ENCODE assay signal across 1 cellular context in the genomic region with DNA sequence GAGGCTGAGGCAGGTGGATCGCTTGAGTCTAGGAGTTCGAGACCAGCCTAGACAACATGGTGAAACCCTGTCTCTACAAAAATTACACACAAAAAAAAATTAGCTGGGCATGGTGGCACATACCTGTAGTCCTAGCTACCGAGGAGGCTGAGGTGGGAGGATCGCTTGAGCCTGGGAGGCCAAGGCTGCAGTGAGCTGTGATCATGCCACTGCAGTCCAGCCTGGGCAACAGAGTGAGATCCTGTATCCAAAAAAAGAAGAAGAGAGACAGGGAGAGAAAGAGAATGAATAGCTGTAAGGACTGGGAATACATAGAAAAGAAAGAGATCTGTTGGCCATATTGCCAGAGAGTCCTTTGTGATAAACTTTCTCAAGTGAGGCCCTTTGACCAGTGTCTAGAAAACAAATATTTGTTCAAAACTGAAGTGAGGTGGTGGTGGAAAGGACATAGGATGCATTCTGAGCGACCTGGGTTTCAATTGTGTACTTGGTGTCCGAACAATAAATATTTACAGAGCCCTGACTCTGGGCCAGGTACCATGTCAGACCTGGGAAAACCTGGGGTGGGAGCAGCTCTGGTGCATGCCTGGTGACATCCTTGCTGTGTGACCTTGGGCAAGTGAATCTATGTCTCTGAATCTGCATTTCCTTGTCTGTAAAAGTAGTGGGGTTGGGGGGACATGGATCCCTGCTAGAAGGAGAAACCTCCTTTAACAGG.
TF ChIP-seq lines count a peak whose summit lies in the region.

No MANE protein-coding gene starts in this region.

TF ChIP-seq in HepG2, 621 proteins besides CTCF, POLR2A, EP300 and RAD21 (continued from another document and continues in another):
- no peak for TF ChIP-seq ZSCAN20 (CRISPR knock-in tag; IDR thresholded peaks at IDR 0.05; ENCODE audit: borderline replicate concordance)
- peak; percentile 14; the same call in 1 of the 2 replicates for TF ChIP-seq ZNF644 (CRISPR knock-in tag; IDR thresholded peaks at IDR 0.05; ENCODE audit: low read depth)
- no peak for TF ChIP-seq KAT7 (CRISPR knock-in tag; IDR thresholded peaks at IDR 0.05; ENCODE audit: borderline replicate concordance)
- TF ChIP-seq, protein P1, sequence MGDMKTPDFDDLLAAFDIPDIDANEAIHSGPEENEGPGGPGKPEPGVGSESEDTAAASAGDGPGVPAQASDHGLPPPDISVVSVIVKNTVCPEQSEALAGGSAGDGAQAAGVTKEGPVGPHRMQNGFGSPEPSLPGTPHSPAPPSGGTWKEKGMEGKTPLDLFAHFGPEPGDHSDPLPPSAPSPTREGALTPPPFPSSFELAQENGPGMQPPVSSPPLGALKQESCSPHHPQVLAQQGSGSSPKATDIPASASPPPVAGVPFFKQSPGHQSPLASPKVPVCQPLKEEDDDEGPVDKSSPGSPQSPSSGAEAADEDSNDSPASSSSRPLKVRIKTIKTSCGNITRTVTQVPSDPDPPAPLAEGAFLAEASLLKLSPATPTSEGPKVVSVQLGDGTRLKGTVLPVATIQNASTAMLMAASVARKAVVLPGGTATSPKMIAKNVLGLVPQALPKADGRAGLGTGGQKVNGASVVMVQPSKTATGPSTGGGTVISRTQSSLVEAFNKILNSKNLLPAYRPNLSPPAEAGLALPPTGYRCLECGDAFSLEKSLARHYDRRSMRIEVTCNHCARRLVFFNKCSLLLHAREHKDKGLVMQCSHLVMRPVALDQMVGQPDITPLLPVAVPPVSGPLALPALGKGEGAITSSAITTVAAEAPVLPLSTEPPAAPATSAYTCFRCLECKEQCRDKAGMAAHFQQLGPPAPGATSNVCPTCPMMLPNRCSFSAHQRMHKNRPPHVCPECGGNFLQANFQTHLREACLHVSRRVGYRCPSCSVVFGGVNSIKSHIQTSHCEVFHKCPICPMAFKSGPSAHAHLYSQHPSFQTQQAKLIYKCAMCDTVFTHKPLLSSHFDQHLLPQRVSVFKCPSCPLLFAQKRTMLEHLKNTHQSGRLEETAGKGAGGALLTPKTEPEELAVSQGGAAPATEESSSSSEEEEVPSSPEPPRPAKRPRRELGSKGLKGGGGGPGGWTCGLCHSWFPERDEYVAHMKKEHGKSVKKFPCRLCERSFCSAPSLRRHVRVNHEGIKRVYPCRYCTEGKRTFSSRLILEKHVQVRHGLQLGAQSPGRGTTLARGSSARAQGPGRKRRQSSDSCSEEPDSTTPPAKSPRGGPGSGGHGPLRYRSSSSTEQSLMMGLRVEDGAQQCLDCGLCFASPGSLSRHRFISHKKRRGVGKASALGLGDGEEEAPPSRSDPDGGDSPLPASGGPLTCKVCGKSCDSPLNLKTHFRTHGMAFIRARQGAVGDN (CRISPR knock-in tag; IDR thresholded peaks at IDR 0.05) = no peak
- 0 out of 2 replicates have a peak, but pooled peaks have one; percentile 30 for TF ChIP-seq ADNP (CRISPR knock-in tag; IDR thresholded peaks at IDR 0.05)
- TF ChIP-seq ZNF570 (CRISPR knock-in tag; IDR thresholded peaks at IDR 0.05; ENCODE audit: borderline replicate concordance) = no peak
- TF ChIP-seq, protein P2, sequence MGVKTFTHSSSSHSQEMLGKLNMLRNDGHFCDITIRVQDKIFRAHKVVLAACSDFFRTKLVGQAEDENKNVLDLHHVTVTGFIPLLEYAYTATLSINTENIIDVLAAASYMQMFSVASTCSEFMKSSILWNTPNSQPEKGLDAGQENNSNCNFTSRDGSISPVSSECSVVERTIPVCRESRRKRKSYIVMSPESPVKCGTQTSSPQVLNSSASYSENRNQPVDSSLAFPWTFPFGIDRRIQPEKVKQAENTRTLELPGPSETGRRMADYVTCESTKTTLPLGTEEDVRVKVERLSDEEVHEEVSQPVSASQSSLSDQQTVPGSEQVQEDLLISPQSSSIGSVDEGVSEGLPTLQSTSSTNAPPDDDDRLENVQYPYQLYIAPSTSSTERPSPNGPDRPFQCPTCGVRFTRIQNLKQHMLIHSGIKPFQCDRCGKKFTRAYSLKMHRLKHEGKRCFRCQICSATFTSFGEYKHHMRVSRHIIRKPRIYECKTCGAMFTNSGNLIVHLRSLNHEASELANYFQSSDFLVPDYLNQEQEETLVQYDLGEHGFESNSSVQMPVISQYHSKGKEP (CRISPR knock-in tag; IDR thresholded peaks at IDR 0.05) = no peak
- TF ChIP-seq RXRA (CRISPR knock-in tag; IDR thresholded peaks at IDR 0.05) = no peak
- TF ChIP-seq PCBP1 (IDR thresholded peaks at IDR 0.05; ENCODE audit: borderline replicate concordance, low read depth, low read length) = no peak
- peak; percentile 78 for TF ChIP-seq HHEX (CRISPR knock-in tag; IDR thresholded peaks at IDR 0.05)
- peak; percentile 23; the same call in 1 of the 2 replicates for TF ChIP-seq JUNB (CRISPR knock-in tag; IDR thresholded peaks at IDR 0.05; ENCODE audit: borderline replicate concordance)
- TF ChIP-seq BORCS8-MEF2B (CRISPR knock-in tag; IDR thresholded peaks at IDR 0.05) = 0 out of 2 replicates have a peak, but pooled peaks have one; percentile 3
- TF ChIP-seq FOSL2 (CRISPR knock-in tag; IDR thresholded peaks at IDR 0.05) = no peak
- TF ChIP-seq SMARCE1 (IDR thresholded peaks at IDR 0.05; ENCODE audit: borderline replicate concordance) = no peak
- no peak for TF ChIP-seq NONO (IDR thresholded peaks at IDR 0.05)
- peak; percentile 72; the same call in 1 of the 2 replicates for TF ChIP-seq NONO (CRISPR knock-in tag; conservative IDR thresholded peaks at IDR 0.05)
- TF ChIP-seq ISL2 (CRISPR knock-in tag; IDR thresholded peaks at IDR 0.05) = peak; percentile 62
- TF ChIP-seq ZNF274 (CRISPR knock-in tag; IDR thresholded peaks at IDR 0.05) = no peak; the same call in 1 of the 2 replicates
- peak; percentile 75 for TF ChIP-seq BCL6 (CRISPR knock-in tag; IDR thresholded peaks at IDR 0.05)
- no peak for TF ChIP-seq FLYWCH1 (CRISPR knock-in tag; IDR thresholded peaks at IDR 0.05)
- no peak for TF ChIP-seq SIN3A (IDR thresholded peaks at IDR 0.05; ENCODE audit: borderline replicate concordance, low read depth, low read length)
- no peak for TF ChIP-seq PAF1 (CRISPR knock-in tag; IDR thresholded peaks at IDR 0.05)
- TF ChIP-seq ARID2 (CRISPR knock-in tag; IDR thresholded peaks at IDR 0.05; ENCODE audit: borderline replicate concordance) = no peak
- 0 out of 2 replicates have a peak, but pooled peaks have one; percentile 27 for TF ChIP-seq ELF4 (CRISPR knock-in tag; IDR thresholded peaks at IDR 0.05; ENCODE audit: borderline replicate concordance)
- peak; percentile 35; the same call in 1 of the 2 replicates for TF ChIP-seq MEIS2 (CRISPR knock-in tag; IDR thresholded peaks at IDR 0.05)
- TF ChIP-seq, protein P3, sequence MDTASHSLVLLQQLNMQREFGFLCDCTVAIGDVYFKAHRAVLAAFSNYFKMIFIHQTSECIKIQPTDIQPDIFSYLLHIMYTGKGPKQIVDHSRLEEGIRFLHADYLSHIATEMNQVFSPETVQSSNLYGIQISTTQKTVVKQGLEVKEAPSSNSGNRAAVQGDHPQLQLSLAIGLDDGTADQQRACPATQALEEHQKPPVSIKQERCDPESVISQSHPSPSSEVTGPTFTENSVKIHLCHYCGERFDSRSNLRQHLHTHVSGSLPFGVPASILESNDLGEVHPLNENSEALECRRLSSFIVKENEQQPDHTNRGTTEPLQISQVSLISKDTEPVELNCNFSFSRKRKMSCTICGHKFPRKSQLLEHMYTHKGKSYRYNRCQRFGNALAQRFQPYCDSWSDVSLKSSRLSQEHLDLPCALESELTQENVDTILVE (CRISPR knock-in tag; IDR thresholded peaks at IDR 0.05) = no peak
- 0 out of 2 replicates have a peak, but pooled peaks have one; percentile 27 for TF ChIP-seq ZNF569 (CRISPR knock-in tag; IDR thresholded peaks at IDR 0.05; ENCODE audit: borderline replicate concordance)
- TF ChIP-seq, protein P4, sequence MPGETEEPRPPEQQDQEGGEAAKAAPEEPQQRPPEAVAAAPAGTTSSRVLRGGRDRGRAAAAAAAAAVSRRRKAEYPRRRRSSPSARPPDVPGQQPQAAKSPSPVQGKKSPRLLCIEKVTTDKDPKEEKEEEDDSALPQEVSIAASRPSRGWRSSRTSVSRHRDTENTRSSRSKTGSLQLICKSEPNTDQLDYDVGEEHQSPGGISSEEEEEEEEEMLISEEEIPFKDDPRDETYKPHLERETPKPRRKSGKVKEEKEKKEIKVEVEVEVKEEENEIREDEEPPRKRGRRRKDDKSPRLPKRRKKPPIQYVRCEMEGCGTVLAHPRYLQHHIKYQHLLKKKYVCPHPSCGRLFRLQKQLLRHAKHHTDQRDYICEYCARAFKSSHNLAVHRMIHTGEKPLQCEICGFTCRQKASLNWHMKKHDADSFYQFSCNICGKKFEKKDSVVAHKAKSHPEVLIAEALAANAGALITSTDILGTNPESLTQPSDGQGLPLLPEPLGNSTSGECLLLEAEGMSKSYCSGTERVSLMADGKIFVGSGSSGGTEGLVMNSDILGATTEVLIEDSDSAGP (CRISPR knock-in tag; IDR thresholded peaks at IDR 0.05; ENCODE audit: borderline replicate concordance) = no peak
- TF ChIP-seq ZNF354B (CRISPR knock-in tag; IDR thresholded peaks at IDR 0.05) = 0 out of 2 replicates have a peak, but pooled peaks have one; percentile 43
- no peak for TF ChIP-seq SMAD1 (CRISPR knock-in tag; IDR thresholded peaks at IDR 0.05; ENCODE audit: borderline replicate concordance, low read depth)
- TF ChIP-seq, protein P5, sequence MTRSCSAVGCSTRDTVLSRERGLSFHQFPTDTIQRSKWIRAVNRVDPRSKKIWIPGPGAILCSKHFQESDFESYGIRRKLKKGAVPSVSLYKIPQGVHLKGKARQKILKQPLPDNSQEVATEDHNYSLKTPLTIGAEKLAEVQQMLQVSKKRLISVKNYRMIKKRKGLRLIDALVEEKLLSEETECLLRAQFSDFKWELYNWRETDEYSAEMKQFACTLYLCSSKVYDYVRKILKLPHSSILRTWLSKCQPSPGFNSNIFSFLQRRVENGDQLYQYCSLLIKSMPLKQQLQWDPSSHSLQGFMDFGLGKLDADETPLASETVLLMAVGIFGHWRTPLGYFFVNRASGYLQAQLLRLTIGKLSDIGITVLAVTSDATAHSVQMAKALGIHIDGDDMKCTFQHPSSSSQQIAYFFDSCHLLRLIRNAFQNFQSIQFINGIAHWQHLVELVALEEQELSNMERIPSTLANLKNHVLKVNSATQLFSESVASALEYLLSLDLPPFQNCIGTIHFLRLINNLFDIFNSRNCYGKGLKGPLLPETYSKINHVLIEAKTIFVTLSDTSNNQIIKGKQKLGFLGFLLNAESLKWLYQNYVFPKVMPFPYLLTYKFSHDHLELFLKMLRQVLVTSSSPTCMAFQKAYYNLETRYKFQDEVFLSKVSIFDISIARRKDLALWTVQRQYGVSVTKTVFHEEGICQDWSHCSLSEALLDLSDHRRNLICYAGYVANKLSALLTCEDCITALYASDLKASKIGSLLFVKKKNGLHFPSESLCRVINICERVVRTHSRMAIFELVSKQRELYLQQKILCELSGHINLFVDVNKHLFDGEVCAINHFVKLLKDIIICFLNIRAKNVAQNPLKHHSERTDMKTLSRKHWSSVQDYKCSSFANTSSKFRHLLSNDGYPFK (CRISPR knock-in tag; IDR thresholded peaks at IDR 0.05; ENCODE audit: borderline replicate concordance) = no peak
- peak; percentile 22; the same call in 1 of the 2 replicates for TF ChIP-seq ETV5 (CRISPR knock-in tag; IDR thresholded peaks at IDR 0.05; ENCODE audit: borderline replicate concordance)
- TF ChIP-seq GPN1 (CRISPR knock-in tag; IDR thresholded peaks at IDR 0.05; ENCODE audit: borderline replicate concordance) = no peak
- TF ChIP-seq ZNF652 (CRISPR knock-in tag; IDR thresholded peaks at IDR 0.05; ENCODE audit: borderline replicate concordance, low read depth) = no peak
- TF ChIP-seq ZKSCAN5 (CRISPR knock-in tag; IDR thresholded peaks at IDR 0.05) = no peak
- TF ChIP-seq TBX3 (IDR thresholded peaks at IDR 0.05; ENCODE audit: borderline replicate concordance) = peak; percentile 63; the same call in 1 of the 2 replicates
- TF ChIP-seq ERF (CRISPR knock-in tag; IDR thresholded peaks at IDR 0.05) = 0 out of 2 replicates have a peak, but pooled peaks have one; percentile 24
- peak; percentile 66 for TF ChIP-seq MED1 (CRISPR knock-in tag; IDR thresholded peaks at IDR 0.05)
- TF ChIP-seq FOXO1 (CRISPR knock-in tag; IDR thresholded peaks at IDR 0.05) = peak; percentile 50; the same call in 1 of the 2 replicates
- TF ChIP-seq, protein P6, sequence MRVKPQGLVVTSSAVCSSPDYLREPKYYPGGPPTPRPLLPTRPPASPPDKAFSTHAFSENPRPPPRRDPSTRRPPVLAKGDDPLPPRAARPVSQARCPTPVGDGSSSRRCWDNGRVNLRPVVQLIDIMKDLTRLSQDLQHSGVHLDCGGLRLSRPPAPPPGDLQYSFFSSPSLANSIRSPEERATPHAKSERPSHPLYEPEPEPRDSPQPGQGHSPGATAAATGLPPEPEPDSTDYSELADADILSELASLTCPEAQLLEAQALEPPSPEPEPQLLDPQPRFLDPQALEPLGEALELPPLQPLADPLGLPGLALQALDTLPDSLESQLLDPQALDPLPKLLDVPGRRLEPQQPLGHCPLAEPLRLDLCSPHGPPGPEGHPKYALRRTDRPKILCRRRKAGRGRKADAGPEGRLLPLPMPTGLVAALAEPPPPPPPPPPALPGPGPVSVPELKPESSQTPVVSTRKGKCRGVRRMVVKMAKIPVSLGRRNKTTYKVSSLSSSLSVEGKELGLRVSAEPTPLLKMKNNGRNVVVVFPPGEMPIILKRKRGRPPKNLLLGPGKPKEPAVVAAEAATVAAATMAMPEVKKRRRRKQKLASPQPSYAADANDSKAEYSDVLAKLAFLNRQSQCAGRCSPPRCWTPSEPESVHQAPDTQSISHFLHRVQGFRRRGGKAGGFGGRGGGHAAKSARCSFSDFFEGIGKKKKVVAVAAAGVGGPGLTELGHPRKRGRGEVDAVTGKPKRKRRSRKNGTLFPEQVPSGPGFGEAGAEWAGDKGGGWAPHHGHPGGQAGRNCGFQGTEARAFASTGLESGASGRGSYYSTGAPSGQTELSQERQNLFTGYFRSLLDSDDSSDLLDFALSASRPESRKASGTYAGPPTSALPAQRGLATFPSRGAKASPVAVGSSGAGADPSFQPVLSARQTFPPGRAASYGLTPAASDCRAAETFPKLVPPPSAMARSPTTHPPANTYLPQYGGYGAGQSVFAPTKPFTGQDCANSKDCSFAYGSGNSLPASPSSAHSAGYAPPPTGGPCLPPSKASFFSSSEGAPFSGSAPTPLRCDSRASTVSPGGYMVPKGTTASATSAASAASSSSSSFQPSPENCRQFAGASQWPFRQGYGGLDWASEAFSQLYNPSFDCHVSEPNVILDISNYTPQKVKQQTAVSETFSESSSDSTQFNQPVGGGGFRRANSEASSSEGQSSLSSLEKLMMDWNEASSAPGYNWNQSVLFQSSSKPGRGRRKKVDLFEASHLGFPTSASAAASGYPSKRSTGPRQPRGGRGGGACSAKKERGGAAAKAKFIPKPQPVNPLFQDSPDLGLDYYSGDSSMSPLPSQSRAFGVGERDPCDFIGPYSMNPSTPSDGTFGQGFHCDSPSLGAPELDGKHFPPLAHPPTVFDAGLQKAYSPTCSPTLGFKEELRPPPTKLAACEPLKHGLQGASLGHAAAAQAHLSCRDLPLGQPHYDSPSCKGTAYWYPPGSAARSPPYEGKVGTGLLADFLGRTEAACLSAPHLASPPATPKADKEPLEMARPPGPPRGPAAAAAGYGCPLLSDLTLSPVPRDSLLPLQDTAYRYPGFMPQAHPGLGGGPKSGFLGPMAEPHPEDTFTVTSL (CRISPR knock-in tag; IDR thresholded peaks at IDR 0.05; ENCODE audit: borderline replicate concordance) = peak; percentile 64; the same call in 1 of the 2 replicates
- TF ChIP-seq SP140L (CRISPR knock-in tag; IDR thresholded peaks at IDR 0.05; ENCODE audit: borderline replicate concordance) = no peak
- TF ChIP-seq NR1H2 (CRISPR knock-in tag; IDR thresholded peaks at IDR 0.05; ENCODE audit: borderline replicate concordance, low read depth) = no peak
- no peak for TF ChIP-seq GTF2F1 (IDR thresholded peaks at IDR 0.05; ENCODE audit: low read length)
- TF ChIP-seq NR2F2 (IDR thresholded peaks at IDR 0.05; ENCODE audit: borderline replicate concordance, low read depth) = peak; percentile 67; the same call in 1 of the 2 replicates
- TF ChIP-seq MTF2 (CRISPR knock-in tag; IDR thresholded peaks at IDR 0.05; ENCODE audit: borderline replicate concordance) = no peak
